In genomic region chr3:196636369-196637349, GRCh38 we compare ENCODE assay signal across 2 cellular contexts.
TF ChIP-seq lines count a peak whose summit lies in the region.

No MANE protein-coding gene starts in this region.

TF ChIP-seq in HepG2, 621 proteins besides CTCF, POLR2A, EP300 and RAD21 (continues in another document):
- TF ChIP-seq ZFP90 (CRISPR knock-in tag; IDR thresholded peaks at IDR 0.05; ENCODE audit: borderline replicate concordance) (0 out of 2 replicates have a peak, but pooled peaks have one; percentile 24), GTF3A (CRISPR knock-in tag; conservative IDR thresholded peaks at IDR 0.05) (no peak), TEAD3 (CRISPR knock-in tag; optimal IDR thresholded peaks at IDR 0.05; ENCODE audit: borderline replicate concordance) (peak; percentile 15), HHEX (CRISPR knock-in tag; IDR thresholded peaks at IDR 0.05) (no peak), PHF8 (CRISPR knock-in tag; IDR thresholded peaks at IDR 0.05) (peak; percentile 15; the same call in 1 of the 2 replicates), ZNF121 (CRISPR knock-in tag; IDR thresholded peaks at IDR 0.05) (peak; percentile 90), ZNF607 (CRISPR knock-in tag; IDR thresholded peaks at IDR 0.05; ENCODE audit: borderline replicate concordance) (peak; percentile 43; the same call in 1 of the 2 replicates), TAF15 (IDR thresholded peaks at IDR 0.05; ENCODE audit: low read depth, low read length, poor library complexity, severe bottlenecking) (no peak), XBP1 (CRISPR knock-in tag; IDR thresholded peaks at IDR 0.05) (no peak), FOXC1 (CRISPR knock-in tag; IDR thresholded peaks at IDR 0.05; ENCODE audit: borderline replicate concordance) (0 out of 2 replicates have a peak, but pooled peaks have one; percentile 37), MYC (CRISPR knock-in tag; IDR thresholded peaks at IDR 0.05; ENCODE audit: borderline replicate concordance) (peak; percentile 36; the same call in 1 of the 2 replicates), YEATS4 (CRISPR knock-in tag; IDR thresholded peaks at IDR 0.05; ENCODE audit: borderline replicate concordance) (0 out of 2 replicates have a peak, but pooled peaks have one; percentile 22), CBX5 (CRISPR knock-in tag; IDR thresholded peaks at IDR 0.05; ENCODE audit: borderline replicate concordance) (no peak), LCORL (IDR thresholded peaks at IDR 0.05) (no peak), LCORL (CRISPR knock-in tag; IDR thresholded peaks at IDR 0.05) (0 out of 2 replicates have a peak, but pooled peaks have one; percentile 17)
- TF ChIP-seq, protein P1, sequence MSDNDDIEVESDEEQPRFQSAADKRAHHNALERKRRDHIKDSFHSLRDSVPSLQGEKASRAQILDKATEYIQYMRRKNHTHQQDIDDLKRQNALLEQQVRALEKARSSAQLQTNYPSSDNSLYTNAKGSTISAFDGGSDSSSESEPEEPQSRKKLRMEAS (IDR thresholded peaks at IDR 0.05) = peak; percentile 72; the same call in 1 of the 2 replicates
- TF ChIP-seq, protein P2, sequence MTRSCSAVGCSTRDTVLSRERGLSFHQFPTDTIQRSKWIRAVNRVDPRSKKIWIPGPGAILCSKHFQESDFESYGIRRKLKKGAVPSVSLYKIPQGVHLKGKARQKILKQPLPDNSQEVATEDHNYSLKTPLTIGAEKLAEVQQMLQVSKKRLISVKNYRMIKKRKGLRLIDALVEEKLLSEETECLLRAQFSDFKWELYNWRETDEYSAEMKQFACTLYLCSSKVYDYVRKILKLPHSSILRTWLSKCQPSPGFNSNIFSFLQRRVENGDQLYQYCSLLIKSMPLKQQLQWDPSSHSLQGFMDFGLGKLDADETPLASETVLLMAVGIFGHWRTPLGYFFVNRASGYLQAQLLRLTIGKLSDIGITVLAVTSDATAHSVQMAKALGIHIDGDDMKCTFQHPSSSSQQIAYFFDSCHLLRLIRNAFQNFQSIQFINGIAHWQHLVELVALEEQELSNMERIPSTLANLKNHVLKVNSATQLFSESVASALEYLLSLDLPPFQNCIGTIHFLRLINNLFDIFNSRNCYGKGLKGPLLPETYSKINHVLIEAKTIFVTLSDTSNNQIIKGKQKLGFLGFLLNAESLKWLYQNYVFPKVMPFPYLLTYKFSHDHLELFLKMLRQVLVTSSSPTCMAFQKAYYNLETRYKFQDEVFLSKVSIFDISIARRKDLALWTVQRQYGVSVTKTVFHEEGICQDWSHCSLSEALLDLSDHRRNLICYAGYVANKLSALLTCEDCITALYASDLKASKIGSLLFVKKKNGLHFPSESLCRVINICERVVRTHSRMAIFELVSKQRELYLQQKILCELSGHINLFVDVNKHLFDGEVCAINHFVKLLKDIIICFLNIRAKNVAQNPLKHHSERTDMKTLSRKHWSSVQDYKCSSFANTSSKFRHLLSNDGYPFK (CRISPR knock-in tag; IDR thresholded peaks at IDR 0.05; ENCODE audit: borderline replicate concordance) = 0 out of 2 replicates have a peak, but pooled peaks have one; percentile 23
- TF ChIP-seq, protein P3, sequence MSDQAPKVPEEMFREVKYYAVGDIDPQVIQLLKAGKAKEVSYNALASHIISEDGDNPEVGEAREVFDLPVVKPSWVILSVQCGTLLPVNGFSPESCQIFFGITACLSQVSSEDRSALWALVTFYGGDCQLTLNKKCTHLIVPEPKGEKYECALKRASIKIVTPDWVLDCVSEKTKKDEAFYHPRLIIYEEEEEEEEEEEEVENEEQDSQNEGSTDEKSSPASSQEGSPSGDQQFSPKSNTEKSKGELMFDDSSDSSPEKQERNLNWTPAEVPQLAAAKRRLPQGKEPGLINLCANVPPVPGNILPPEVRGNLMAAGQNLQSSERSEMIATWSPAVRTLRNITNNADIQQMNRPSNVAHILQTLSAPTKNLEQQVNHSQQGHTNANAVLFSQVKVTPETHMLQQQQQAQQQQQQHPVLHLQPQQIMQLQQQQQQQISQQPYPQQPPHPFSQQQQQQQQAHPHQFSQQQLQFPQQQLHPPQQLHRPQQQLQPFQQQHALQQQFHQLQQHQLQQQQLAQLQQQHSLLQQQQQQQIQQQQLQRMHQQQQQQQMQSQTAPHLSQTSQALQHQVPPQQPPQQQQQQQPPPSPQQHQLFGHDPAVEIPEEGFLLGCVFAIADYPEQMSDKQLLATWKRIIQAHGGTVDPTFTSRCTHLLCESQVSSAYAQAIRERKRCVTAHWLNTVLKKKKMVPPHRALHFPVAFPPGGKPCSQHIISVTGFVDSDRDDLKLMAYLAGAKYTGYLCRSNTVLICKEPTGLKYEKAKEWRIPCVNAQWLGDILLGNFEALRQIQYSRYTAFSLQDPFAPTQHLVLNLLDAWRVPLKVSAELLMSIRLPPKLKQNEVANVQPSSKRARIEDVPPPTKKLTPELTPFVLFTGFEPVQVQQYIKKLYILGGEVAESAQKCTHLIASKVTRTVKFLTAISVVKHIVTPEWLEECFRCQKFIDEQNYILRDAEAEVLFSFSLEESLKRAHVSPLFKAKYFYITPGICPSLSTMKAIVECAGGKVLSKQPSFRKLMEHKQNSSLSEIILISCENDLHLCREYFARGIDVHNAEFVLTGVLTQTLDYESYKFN (CRISPR knock-in tag; conservative IDR thresholded peaks at IDR 0.05) = no peak

TF ChIP-seq in H1, 55 proteins besides CTCF, POLR2A, EP300 and RAD21:
- TF ChIP-seq GTF2F1 (IDR thresholded peaks at IDR 0.05; ENCODE audit: borderline replicate concordance, low read depth, low read length) (no peak), EZH2 (IDR thresholded peaks at IDR 0.05; ENCODE audit: low read depth, low read length, severe bottlenecking) (no peak), NRF1 (IDR thresholded peaks at IDR 0.05; ENCODE audit: low read depth, low read length) (no peak), FOSL1 (IDR thresholded peaks at IDR 0.05; ENCODE audit: insufficient read depth, low read depth, low read length) (no peak), TAF1 (IDR thresholded peaks at IDR 0.05; ENCODE audit: low read depth, low read length) (no peak), EGR1 (IDR thresholded peaks at IDR 0.05; ENCODE audit: borderline replicate concordance, low read depth, low read length) (no peak), GABPA (IDR thresholded peaks at IDR 0.05; ENCODE audit: borderline replicate concordance, insufficient read depth, low read length) (no peak), SUZ12 (IDR thresholded peaks at IDR 0.05; ENCODE audit: low read length) (no peak)
TF ChIP-seq in H1: peak in this region for 0.
